In the genomic region with DNA sequence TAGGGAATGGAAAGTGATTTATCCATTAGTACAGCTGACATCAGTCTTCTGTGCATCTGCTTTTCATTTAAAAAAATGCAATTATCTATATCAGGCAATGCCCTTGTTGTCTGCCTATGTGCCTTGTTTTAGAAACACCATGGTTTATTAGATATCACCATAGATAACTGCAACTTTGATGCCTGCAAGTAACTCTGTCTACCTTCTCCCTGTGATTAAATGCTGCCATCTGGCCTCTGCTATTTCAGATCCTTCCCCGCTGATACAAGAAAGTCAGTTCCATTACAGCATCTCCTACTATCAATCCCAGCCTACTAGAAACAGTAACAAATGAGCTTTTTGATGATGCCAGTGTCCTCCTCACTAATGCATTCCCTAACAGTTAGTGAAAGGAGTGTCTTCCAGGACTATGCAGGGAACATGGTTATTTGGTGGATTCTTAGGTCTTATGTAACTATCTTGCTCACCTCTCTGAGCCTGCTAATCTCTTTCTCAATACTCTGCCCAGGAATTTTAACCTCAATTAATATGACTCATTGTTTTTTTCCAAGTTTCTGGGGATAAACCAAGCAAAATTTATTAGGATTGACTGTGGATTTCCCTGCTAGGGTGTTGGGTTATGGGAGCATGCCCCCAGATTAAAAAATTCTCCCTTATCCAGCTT, we compare ENCODE assay signal across 28 cellular contexts.
A peak's percentile ranks its signal among the peaks of the same experiment; 100 is the strongest.
DNase-seq lines count a peak whose midpoint lies in the region; ATAC-seq, FAIRE-seq and TF ChIP-seq lines count a peak whose summit lies in the region.
"Had no signal": no experiment of that assay in that cellular context is flagged by ENCODE, and none has a peak within 500 bp of the region (broad histone marks: within the 10 kb centered on the region; RNA-seq: fewer than 3 reads in every experiment).

No MANE protein-coding gene starts in this region.

- no peak overlapping the region for H3K4me3 ChIP-seq in astrocyte (ENCODE audit: insufficient read depth, low read depth, low read length)
- H3K4me3 ChIP-seq: BLaER1 treated with 17β-estradiol and CSF1 and Interleukin-3, amounts not matched to agents 10 nM and 100 nM; GM12878; lung; Peyer's patch had no signal

- no peaks in the 10 kb centered on the region for H3K9me3 ChIP-seq in astrocyte (ENCODE audit: insufficient read depth, low read depth, low read length)
- H3K9me3 ChIP-seq: BLaER1 treated with 17β-estradiol and CSF1 and Interleukin-3, amounts not matched to agents 10 nM and 100 nM; neutrophil; Peyer's patch had no signal

- H3K4me1 Mint-ChIP-seq in astrocyte (ENCODE audit: low read depth, unreplicated experiment) (peaks cover 4% of the 10 kb centered on the region), immature natural killer cell (no peaks in the 10 kb centered on the region)

- H3K9me3 Mint-ChIP-seq in astrocyte (ENCODE audit: unreplicated experiment) (no peaks in the 10 kb centered on the region), immature natural killer cell (peaks cover 0 to 7% (median 0%) of the 10 kb centered on the region in 6 donors)
- H3K9me3 Mint-ChIP-seq: dendritic cell treated with granulocyte-macrophage colony-stimulating factor and Interleukin-4, amounts not matched to agents 40 ng/mL and 50 ng/mL, for 4 days; H9 had no signal

- H2AFZ ChIP-seq in astrocyte (ENCODE audit: low read depth, low read length) = no peak overlapping the region

- H3K4me2 ChIP-seq in astrocyte (ENCODE audit: low read length) = no peak overlapping the region
- H3K4me2 ChIP-seq: BLaER1 treated with 17β-estradiol and CSF1 and Interleukin-3, amounts not matched to agents 10 nM and 100 nM; KMS-11 had no signal

- H3K79me2 ChIP-seq in astrocyte (ENCODE audit: insufficient read depth, low read length) = no peaks in the 10 kb centered on the region

- H3K27me3 Mint-ChIP-seq in astrocyte (ENCODE audit: low read depth, unreplicated experiment) (no peaks in the 10 kb centered on the region), immature natural killer cell (ENCODE audit: low read depth in 3 of 3) (peaks cover 0 to 2% (median 0%) of the 10 kb centered on the region in 3 donors)
- H3K27me3 Mint-ChIP-seq: dendritic cell treated with granulocyte-macrophage colony-stimulating factor and Interleukin-4, amounts not matched to agents 40 ng/mL and 50 ng/mL, for 4 days had no signal

- H3K4me3 Mint-ChIP-seq in astrocyte (ENCODE audit: unreplicated experiment) = no peak overlapping the region
- H3K4me3 Mint-ChIP-seq in immature natural killer cell = no peak overlapping the region
- H3K4me3 Mint-ChIP-seq: dendritic cell treated with granulocyte-macrophage colony-stimulating factor and Interleukin-4, amounts not matched to agents 40 ng/mL and 50 ng/mL, for 4 days; H9 had no signal

- H3K36me3 ChIP-seq in astrocyte (ENCODE audit: insufficient read depth, low read length) = no peaks in the 10 kb centered on the region
- H3K36me3 ChIP-seq: BLaER1 treated with 17β-estradiol and CSF1 and Interleukin-3, amounts not matched to agents 10 nM and 100 nM; brain microvascular endothelial cell; neutrophil; Peyer's patch had no signal

- in situ Hi-C loops in GM13976 (cut with MboI; ENCODE audit: low sequenced_read_pairs, unreplicated experiment) = no loop called here

- no peaks in the 10 kb centered on the region for H3K27me3 ChIP-seq in astrocyte (ENCODE audit: insufficient read depth, low read length)
- H3K27me3 ChIP-seq: BLaER1 treated with 17β-estradiol and CSF1 and Interleukin-3, amounts not matched to agents 10 nM and 100 nM; brain microvascular endothelial cell; neutrophil; Peyer's patch had no signal

- no peak for FAIRE-seq in astrocyte (lab: Jason Lieb, UNC)
- FAIRE-seq: A204.1, GM12878, kidney had no signal

- no peak for TF ChIP-seq CTCF in astrocyte (IDR thresholded peaks at IDR 0.05; ENCODE audit: insufficient read depth, low read depth, low read length)
- TF ChIP-seq CTCF in GM13976 (IDR thresholded peaks at IDR 0.05; ENCODE audit: borderline replicate concordance, control extremely low read depth, extremely low read depth, insufficient read depth, missing control alignments) = no peak

- H3K4me1 ChIP-seq in astrocyte (ENCODE audit: insufficient read depth, low read length) = peaks cover 4% of the 10 kb centered on the region
- H3K4me1 ChIP-seq: BLaER1 treated with 17β-estradiol and CSF1 and Interleukin-3, amounts not matched to agents 10 nM and 100 nM; Peyer's patch had no signal

- ATAC-seq in GM21367 (IDR thresholded peaks at IDR 0.05; ENCODE audit: unreplicated experiment) = no peak
- ATAC-seq: activated naive CD4-positive, alpha-beta T cell treated with anti-CD3 and anti-CD28 coated beads, Interleukin-2, amount 50 U/mL, for 72 hours; GM12878; right cardiac atrium had no signal

- H3K27ac ChIP-seq in astrocyte (ENCODE audit: low read depth, low read length) = no peak overlapping the region
- H3K27ac ChIP-seq: BLaER1 treated with 17β-estradiol and CSF1 and Interleukin-3, amounts not matched to agents 10 nM and 100 nM; brain microvascular endothelial cell; KMS-11; neutrophil; Peyer's patch had no signal

- DNase-seq in A172 (ENCODE audit: low spot score) = peak; percentile 45
- DNase-seq in LHCN-M2 (ENCODE audit: low read depth) = peak; percentile 85
- DNase-seq in astrocyte (ENCODE audit: low read depth) = peak; percentile 82
- peak; percentile 38 for DNase-seq in glomerular visceral epithelial cell (ENCODE audit: extremely low spot score)
- DNase-seq in immature natural killer cell = no peak
- DNase-seq in GM13976 (ENCODE audit: low spot score) = no peak
- no peak for DNase-seq in UCSD-AML1 (lab: John Stamatoyannopoulos, UW; ENCODE audit: unreplicated experiment)
- DNase-seq: brain microvascular endothelial cell; Calu3; foreskin melanocyte; H9; hypothalamus; kidney; NCI-H1105; NCI-H2081; Peyer's patch; right cardiac atrium; stimulated activated CD4-positive, alpha-beta T cell treated with anti-CD3 and anti-CD28 coated beads, Interleukin-15, amount 100 ng/mL, for 24 hours; substantia nigra had no signal

- H3K36me3 Mint-ChIP-seq in astrocyte (ENCODE audit: low read depth, unreplicated experiment) (no peaks in the 10 kb centered on the region), immature natural killer cell (no peaks in the 10 kb centered on the region)
- H3K36me3 Mint-ChIP-seq: activated naive CD4-positive, alpha-beta T cell treated with anti-CD3 and anti-CD28 coated beads, Interleukin-2, amount 50 U/mL, for 72 hours had no signal

- no peak overlapping the region for H3K9ac ChIP-seq in astrocyte (ENCODE audit: low read length)
- H3K9ac ChIP-seq: BLaER1 treated with 17β-estradiol and CSF1 and Interleukin-3, amounts not matched to agents 10 nM and 100 nM; KMS-11 had no signal

- H3K27ac Mint-ChIP-seq in astrocyte (ENCODE audit: unreplicated experiment) (no peak overlapping the region), immature natural killer cell (no peak overlapping the region)
- H3K27ac Mint-ChIP-seq: activated naive CD4-positive, alpha-beta T cell treated with anti-CD3 and anti-CD28 coated beads, Interleukin-2, amount 50 U/mL, for 72 hours; dendritic cell treated with granulocyte-macrophage colony-stimulating factor and Interleukin-4, amounts not matched to agents 40 ng/mL and 50 ng/mL, for 4 days; H9 had no signal

- H4K20me1 ChIP-seq in astrocyte (ENCODE audit: insufficient read depth, low read length) = no peaks in the 10 kb centered on the region
- H4K20me1 ChIP-seq: BLaER1 treated with 17β-estradiol and CSF1 and Interleukin-3, amounts not matched to agents 10 nM and 100 nM had no signal

Comparison
In these comparisons a context has a peak if more than half of its experiments do, and no peak if none do; other contexts are left out.
1. DNase-seq: peak in A172 (single experiment), LHCN-M2 (single experiment), astrocyte (single experiment) and glomerular visceral epithelial cell (single experiment); none in immature natural killer cell (0 of 3), GM13976 (single experiment) and UCSD-AML1 (single experiment).